In the genomic region with DNA sequence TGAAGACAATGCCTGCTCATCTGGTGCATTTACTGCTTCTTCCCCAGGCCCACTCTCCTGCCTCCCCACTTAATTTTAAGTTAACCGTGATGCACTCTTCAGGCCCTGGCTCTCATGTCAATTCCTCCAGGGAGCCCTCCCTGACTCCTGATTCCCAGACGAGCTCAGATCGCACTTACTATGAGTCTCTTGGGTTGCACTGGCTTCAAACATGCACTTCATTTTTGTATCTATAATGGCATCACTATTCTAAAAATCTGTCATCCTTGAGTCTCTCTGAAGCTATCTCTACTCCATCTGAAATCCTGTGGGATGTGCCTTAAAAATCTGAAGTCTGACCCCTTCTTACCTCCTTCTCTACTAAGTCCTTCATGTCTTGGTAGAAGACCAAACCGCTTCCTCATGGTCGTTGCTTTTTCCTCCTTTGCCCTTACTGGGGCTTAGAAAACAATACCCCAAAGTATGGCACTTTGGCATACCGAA, we compare ENCODE assay signal across 2 cellular contexts.
A peak's percentile ranks its signal among the peaks of the same experiment; 100 is the strongest.
TF ChIP-seq lines count a peak whose summit lies in the region.

No MANE protein-coding gene starts in this region.

TF ChIP-seq in IMR-90, 13 proteins besides CTCF, POLR2A, EP300 and RAD21 (continued from another document):
- no peak for TF ChIP-seq MXI1 (IDR thresholded peaks at IDR 0.05; ENCODE audit: borderline replicate concordance, low read depth, low read length)
- TF ChIP-seq CHD1 (IDR thresholded peaks at IDR 0.05; ENCODE audit: low read depth, low read length): no peak
- TF ChIP-seq, protein P1, sequence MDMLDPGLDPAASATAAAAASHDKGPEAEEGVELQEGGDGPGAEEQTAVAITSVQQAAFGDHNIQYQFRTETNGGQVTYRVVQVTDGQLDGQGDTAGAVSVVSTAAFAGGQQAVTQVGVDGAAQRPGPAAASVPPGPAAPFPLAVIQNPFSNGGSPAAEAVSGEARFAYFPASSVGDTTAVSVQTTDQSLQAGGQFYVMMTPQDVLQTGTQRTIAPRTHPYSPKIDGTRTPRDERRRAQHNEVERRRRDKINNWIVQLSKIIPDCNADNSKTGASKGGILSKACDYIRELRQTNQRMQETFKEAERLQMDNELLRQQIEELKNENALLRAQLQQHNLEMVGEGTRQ (IDR thresholded peaks at IDR 0.05; ENCODE audit: low read depth, low read length): no peak
- no peak for TF ChIP-seq MAZ (IDR thresholded peaks at IDR 0.05; ENCODE audit: borderline replicate concordance, low read depth, low read length)
- TF ChIP-seq CEBPB (IDR thresholded peaks at IDR 0.05; ENCODE audit: low read depth, low read length): no peak
- TF ChIP-seq MAFK (IDR thresholded peaks at IDR 0.05; ENCODE audit: low read depth, low read length): no peak
- TF ChIP-seq, protein P2, sequence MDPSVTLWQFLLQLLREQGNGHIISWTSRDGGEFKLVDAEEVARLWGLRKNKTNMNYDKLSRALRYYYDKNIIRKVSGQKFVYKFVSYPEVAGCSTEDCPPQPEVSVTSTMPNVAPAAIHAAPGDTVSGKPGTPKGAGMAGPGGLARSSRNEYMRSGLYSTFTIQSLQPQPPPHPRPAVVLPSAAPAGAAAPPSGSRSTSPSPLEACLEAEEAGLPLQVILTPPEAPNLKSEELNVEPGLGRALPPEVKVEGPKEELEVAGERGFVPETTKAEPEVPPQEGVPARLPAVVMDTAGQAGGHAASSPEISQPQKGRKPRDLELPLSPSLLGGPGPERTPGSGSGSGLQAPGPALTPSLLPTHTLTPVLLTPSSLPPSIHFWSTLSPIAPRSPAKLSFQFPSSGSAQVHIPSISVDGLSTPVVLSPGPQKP (IDR thresholded peaks at IDR 0.05; ENCODE audit: borderline replicate concordance, low read depth, low read length): no peak
- TF ChIP-seq BHLHE40 (IDR thresholded peaks at IDR 0.05; ENCODE audit: low read depth, low read length): no peak
- TF ChIP-seq NFE2L2 (IDR thresholded peaks at IDR 0.05; ENCODE audit: low read depth, low read length): no peak

TF ChIP-seq in WTC11, 78 proteins besides CTCF, POLR2A, EP300 and RAD21 (continued from another document):
- TF ChIP-seq, protein P3, sequence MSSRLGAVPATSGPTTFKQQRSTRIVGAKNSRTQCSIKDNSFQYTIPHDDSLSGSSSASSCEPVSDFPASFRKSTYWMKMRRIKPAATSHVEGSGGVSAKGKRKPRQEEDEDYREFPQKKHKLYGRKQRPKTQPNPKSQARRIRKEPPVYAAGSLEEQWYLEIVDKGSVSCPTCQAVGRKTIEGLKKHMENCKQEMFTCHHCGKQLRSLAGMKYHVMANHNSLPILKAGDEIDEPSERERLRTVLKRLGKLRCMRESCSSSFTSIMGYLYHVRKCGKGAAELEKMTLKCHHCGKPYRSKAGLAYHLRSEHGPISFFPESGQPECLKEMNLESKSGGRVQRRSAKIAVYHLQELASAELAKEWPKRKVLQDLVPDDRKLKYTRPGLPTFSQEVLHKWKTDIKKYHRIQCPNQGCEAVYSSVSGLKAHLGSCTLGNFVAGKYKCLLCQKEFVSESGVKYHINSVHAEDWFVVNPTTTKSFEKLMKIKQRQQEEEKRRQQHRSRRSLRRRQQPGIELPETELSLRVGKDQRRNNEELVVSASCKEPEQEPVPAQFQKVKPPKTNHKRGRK (CRISPR knock-in tag; IDR thresholded peaks at IDR 0.05; ENCODE audit: borderline replicate concordance): no peak
- TF ChIP-seq ZNF396 (CRISPR knock-in tag; IDR thresholded peaks at IDR 0.05; ENCODE audit: borderline replicate concordance): no peak
- no peak for TF ChIP-seq OVOL2 (CRISPR knock-in tag; IDR thresholded peaks at IDR 0.05; ENCODE audit: borderline replicate concordance)
- TF ChIP-seq, protein P4, sequence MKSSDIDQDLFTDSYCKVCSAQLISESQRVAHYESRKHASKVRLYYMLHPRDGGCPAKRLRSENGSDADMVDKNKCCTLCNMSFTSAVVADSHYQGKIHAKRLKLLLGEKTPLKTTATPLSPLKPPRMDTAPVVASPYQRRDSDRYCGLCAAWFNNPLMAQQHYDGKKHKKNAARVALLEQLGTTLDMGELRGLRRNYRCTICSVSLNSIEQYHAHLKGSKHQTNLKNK (CRISPR knock-in tag; IDR thresholded peaks at IDR 0.05): 0 out of 2 replicates have a peak, but pooled peaks have one; percentile 24
- TF ChIP-seq, protein P5, sequence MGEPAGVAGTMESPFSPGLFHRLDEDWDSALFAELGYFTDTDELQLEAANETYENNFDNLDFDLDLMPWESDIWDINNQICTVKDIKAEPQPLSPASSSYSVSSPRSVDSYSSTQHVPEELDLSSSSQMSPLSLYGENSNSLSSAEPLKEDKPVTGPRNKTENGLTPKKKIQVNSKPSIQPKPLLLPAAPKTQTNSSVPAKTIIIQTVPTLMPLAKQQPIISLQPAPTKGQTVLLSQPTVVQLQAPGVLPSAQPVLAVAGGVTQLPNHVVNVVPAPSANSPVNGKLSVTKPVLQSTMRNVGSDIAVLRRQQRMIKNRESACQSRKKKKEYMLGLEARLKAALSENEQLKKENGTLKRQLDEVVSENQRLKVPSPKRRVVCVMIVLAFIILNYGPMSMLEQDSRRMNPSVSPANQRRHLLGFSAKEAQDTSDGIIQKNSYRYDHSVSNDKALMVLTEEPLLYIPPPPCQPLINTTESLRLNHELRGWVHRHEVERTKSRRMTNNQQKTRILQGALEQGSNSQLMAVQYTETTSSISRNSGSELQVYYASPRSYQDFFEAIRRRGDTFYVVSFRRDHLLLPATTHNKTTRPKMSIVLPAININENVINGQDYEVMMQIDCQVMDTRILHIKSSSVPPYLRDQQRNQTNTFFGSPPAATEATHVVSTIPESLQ (CRISPR knock-in tag; IDR thresholded peaks at IDR 0.05): no peak
- no peak for TF ChIP-seq ZNF138 (CRISPR knock-in tag; conservative IDR thresholded peaks at IDR 0.05)
- no peak for TF ChIP-seq TCF7 (CRISPR knock-in tag; IDR thresholded peaks at IDR 0.05; ENCODE audit: low read depth)
- TF ChIP-seq ZNF671 (CRISPR knock-in tag; IDR thresholded peaks at IDR 0.05): no peak
- no peak for TF ChIP-seq CREM (CRISPR knock-in tag; IDR thresholded peaks at IDR 0.05)
